24 cellular contexts compared by ENCODE assay signal in the genomic region with DNA sequence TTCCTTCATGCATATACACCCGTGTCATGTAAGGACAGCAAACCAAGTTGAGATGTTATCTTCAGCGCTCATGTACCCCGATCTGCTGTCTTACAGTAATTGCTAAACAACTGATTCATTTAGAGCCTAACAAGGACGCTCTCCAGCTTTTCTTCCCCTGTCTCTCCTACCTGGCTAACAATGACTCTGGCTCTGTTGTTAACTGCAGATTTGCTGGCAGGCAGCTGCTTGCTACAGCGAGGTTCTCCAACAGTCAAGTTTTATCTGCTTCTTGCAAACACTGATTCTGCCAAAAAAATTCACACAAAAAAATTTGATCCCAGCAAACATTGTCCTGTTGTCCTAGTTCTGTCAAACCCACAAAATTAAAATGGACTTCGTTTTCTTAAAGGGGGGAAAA.
"Had no signal": no experiment of that assay in that cellular context is flagged by ENCODE, and none has a peak within 500 bp of the region (broad histone marks: within the 10 kb centered on the region; RNA-seq: fewer than 3 reads in every experiment).

No MANE protein-coding gene starts in this region.

- H3K4me1 Mint-ChIP-seq: activated CD4-positive, alpha-beta memory T cell treated with anti-CD3 and anti-CD28 coated beads, Interleukin-2, amount 10 ng/mL, durations not matched to agents 7 days and 5 days; activated CD4-positive, alpha-beta T cell treated with anti-CD3 and anti-CD28 coated beads for 36 hours had no signal

- DNase-seq: activated CD4-positive, alpha-beta memory T cell treated with anti-CD3 and anti-CD28 coated beads, Interleukin-2, amount 10 ng/mL, durations not matched to agents 7 days and 5 days; activated CD4-positive, alpha-beta T cell treated with anti-CD3 and anti-CD28 coated beads for 36 hours; activated CD4-positive, alpha-beta T cell treated with anti-CD3 and anti-CD28 coated beads, Interleukin-2, amount 50 U/mL, for 1 hour; activated CD8-positive, alpha-beta memory T cell treated with anti-CD3 and anti-CD28 coated beads, Interleukin-2, amount 50 U/mL, for 4 hours; activated naive CD4-positive, alpha-beta T cell treated with anti-CD3 and anti-CD28 coated beads, Interleukin-2, amount 50 U/mL, for 16 hours; activated T-cell treated with anti-CD3 and anti-CD28 coated beads, Interleukin-2, amount 50 U/mL, for 72 hours; aorta; central memory CD4-positive, alpha-beta T cell; Kasumi-1; KBM-7; NCI-H146; NCI-H187 treated with DMSO at 0.1 percent for 48 hours; NCI-H2081 treated with DMSO at 0.1 percent for 48 hours; NCI-H345; NCI-H510A; NK-92 treated with Interleukin-12 subunit alpha and Interleukin-12 subunit beta, amount 100 ng/mL, for 24 hours; OCI-M1; RPMI8226; T-helper 1 cell had no signal

- H3K27ac Mint-ChIP-seq: activated CD4-positive, alpha-beta memory T cell treated with anti-CD3 and anti-CD28 coated beads, Interleukin-2, amount 10 ng/mL, durations not matched to agents 7 days and 5 days; activated CD4-positive, alpha-beta T cell treated with anti-CD3 and anti-CD28 coated beads for 36 hours; activated T-cell treated with anti-CD3 and anti-CD28 coated beads, Interleukin-2, amount 50 U/mL, for 72 hours had no signal

- H3K9me3 Mint-ChIP-seq: activated CD4-positive, alpha-beta memory T cell treated with anti-CD3 and anti-CD28 coated beads, Interleukin-2, amount 10 ng/mL, durations not matched to agents 7 days and 5 days; activated T-cell treated with anti-CD3 and anti-CD28 coated beads, Interleukin-2, amount 50 U/mL, for 72 hours had no signal

- H3K4me1 ChIP-seq: breast epithelium had no signal

- H3K27ac ChIP-seq: breast epithelium, SK-N-MC, VCaP had no signal

- H3K36me3 ChIP-seq: breast epithelium had no signal

- ATAC-seq: activated CD4-positive, alpha-beta T cell treated with anti-CD3 and anti-CD28 coated beads for 36 hours; activated T-cell treated with anti-CD3 and anti-CD28 coated beads, Interleukin-2, amount 50 U/mL, for 72 hours; Panc1; Right ventricle myocardium inferior had no signal

- H3K9me3 ChIP-seq: breast epithelium had no signal

- H3K4me3 ChIP-seq: breast epithelium, SK-N-MC had no signal

- H3K4me3 Mint-ChIP-seq: activated CD4-positive, alpha-beta memory T cell treated with anti-CD3 and anti-CD28 coated beads, Interleukin-2, amount 10 ng/mL, durations not matched to agents 7 days and 5 days; activated CD4-positive, alpha-beta T cell treated with anti-CD3 and anti-CD28 coated beads for 36 hours; activated T-cell treated with anti-CD3 and anti-CD28 coated beads, Interleukin-2, amount 50 U/mL, for 72 hours had no signal
